Comparison of ENCODE assay signal across 8 cellular contexts in genomic region chr19:29878973-29879654, GRCh38.
A peak's percentile ranks its signal among the peaks of the same experiment; 100 is the strongest.
DNase-seq lines count a peak whose midpoint lies in the region; ATAC-seq and TF ChIP-seq lines count a peak whose summit lies in the region.

No MANE protein-coding gene starts in this region.

- BruUV-seq in PC-9 (replicated peaks; lab: Mats Ljungman, UMichigan) = no TSS peak

- intact Hi-C loops in PC-9 (cut with micrococcal nuclease; ENCODE audit: unreplicated experiment) = loop anchor here (5.0 kb wide), 1 partner anchor 773 kb away; no protein-coding TSS in a partner anchor
- intact Hi-C loops in left lung (cut with DNase I) = loop anchor here in 1 of 2 donors (10.0 kb wide), 1 partner anchor 114 kb away; no protein-coding TSS in a partner anchor
- intact Hi-C loops in CD8-positive, alpha-beta T cell (cut with DNase I, micrococcal nuclease) = loop anchor here in 1 of 2 experiments (10.0 kb wide), 1 partner anchor 274 kb away; the partner anchor contains the start of gene POP4

- no peaks in the 10 kb centered on the region for H3K79me2 ChIP-seq in GM23338 (replicated peaks; ENCODE audit: insufficient read depth)
- H3K79me2 ChIP-seq in PC-9 (ENCODE audit: low read depth) = no peaks in the 10 kb centered on the region

- H3K36me3 ChIP-seq in GM23338 (ENCODE audit: insufficient read depth) (no peaks in the 10 kb centered on the region), PC-9 (ENCODE audit: low read depth) (no peaks in the 10 kb centered on the region), left lung (no peaks in the 10 kb centered on the region)
- no peaks in the 10 kb centered on the region for H3K36me3 ChIP-seq in CD8-positive, alpha-beta T cell (ENCODE audit: insufficient read depth, low read length)

- CTCF ChIA-PET in PC-9 (lab: Charles Lee) = no interaction called here
- CTCF ChIA-PET in CD8-positive, alpha-beta T cell (lab: Charles Lee) = interaction anchor here (0.7 to 9.3 kb wide), 5 partner anchors 104 to 185 kb away, joined by 3 to 191 read pairs (median 8); no protein-coding TSS in a partner anchor

- H3K36me3 Mint-ChIP-seq in GM23338 (ENCODE audit: low read depth) = no peaks in the 10 kb centered on the region; the same call in 2 of the 3 replicates
- H3K36me3 Mint-ChIP-seq in CD8-positive, alpha-beta T cell = no peaks in the 10 kb centered on the region

- H3K9me3 Mint-ChIP-seq in GM23338 = no peaks in the 10 kb centered on the region
- no peaks in the 10 kb centered on the region for H3K9me3 Mint-ChIP-seq in CD8-positive, alpha-beta T cell

- H3K4me3 Mint-ChIP-seq in GM23338 = no peak overlapping the region
- no peak overlapping the region for H3K4me3 Mint-ChIP-seq in CD8-positive, alpha-beta T cell

- POLR2A ChIA-PET in PC-9 (lab: Charles Lee; ENCODE audit: unreplicated experiment) = interaction anchor here (0.5 kb wide), 1 partner anchor 34 kb away, joined by 6 read pairs; no protein-coding TSS in a partner anchor
- POLR2A ChIA-PET in CD8-positive, alpha-beta T cell (lab: Charles Lee) = interaction anchor here (0.7 to 1.2 kb wide), 2 partner anchors 163 to 434 kb away, joined by 4 read pairs; no protein-coding TSS in a partner anchor

- peaks cover 7% of the 10 kb centered on the region for H3K27me3 Mint-ChIP-seq in GM23338 (ENCODE audit: insufficient read depth, low read depth, poor library complexity)
- peaks cover 21% of the 10 kb centered on the region for H3K27me3 Mint-ChIP-seq in CD8-positive, alpha-beta T cell (ENCODE audit: low read depth)

- peaks cover 4% of the 10 kb centered on the region; the same call in 2 of the 3 replicates for H3K4me1 Mint-ChIP-seq in GM23338
- no peaks in the 10 kb centered on the region for H3K4me1 Mint-ChIP-seq in CD8-positive, alpha-beta T cell (ENCODE audit: low read depth)

- H4K20me1 ChIP-seq in GM23338 (replicated peaks; ENCODE audit: insufficient read depth) = no peaks in the 10 kb centered on the region
- no peaks in the 10 kb centered on the region for H4K20me1 ChIP-seq in PC-9 (ENCODE audit: insufficient read depth)

- no peak overlapping the region for H3K4me3 ChIP-seq in GM23338
- H3K4me3 ChIP-seq in PC-9 = no peak overlapping the region
- H3K4me3 ChIP-seq in left lung = no peak overlapping the region
- no peak overlapping the region for H3K4me3 ChIP-seq in CD8-positive, alpha-beta T cell (ENCODE audit: low read depth, low read length)

- H3K9me3 ChIP-seq in PC-9 (ENCODE audit: insufficient read depth, low read depth) (no peaks in the 10 kb centered on the region), left lung (no peaks in the 10 kb centered on the region)
- no peaks in the 10 kb centered on the region for H3K9me3 ChIP-seq in CD8-positive, alpha-beta T cell (ENCODE audit: low read length)

- H3K27ac Mint-ChIP-seq in GM23338 = no peak overlapping the region
- no peak overlapping the region for H3K27ac Mint-ChIP-seq in CD8-positive, alpha-beta T cell

- no peaks in the 10 kb centered on the region; the same call in 1 of the 2 replicates for H3K4me1 ChIP-seq in GM23338 (ENCODE audit: insufficient read depth)
- 0 out of 2 replicates have a peak, but pooled peaks cover 6% of the 10 kb centered on the region for H3K4me1 ChIP-seq in PC-9 (replicated peaks; ENCODE audit: insufficient read depth)
- H3K4me1 ChIP-seq in foreskin keratinocyte = no peaks in the 10 kb centered on the region
- no peaks in the 10 kb centered on the region for H3K4me1 ChIP-seq in left lung
- no peaks in the 10 kb centered on the region for H3K4me1 ChIP-seq in CD8-positive, alpha-beta T cell (ENCODE audit: insufficient read depth, low read length)

- DNase-seq in GM23338 (ENCODE audit: low spot score) = peak; percentile 50
- peak; percentile 20 to 80 for DNase-seq in PC-9
- peak; percentile 13 to 20 for DNase-seq in foreskin keratinocyte
- DNase-seq in left lung = no peak
- DNase-seq in NOMO-1 (lab: John Stamatoyannopoulos, UW; ENCODE audit: unreplicated experiment in 2 of 2) = no peak
- DNase-seq in CD8-positive, alpha-beta T cell = no peak
- no peak for DNase-seq in HuH-7.5 (ENCODE audit: low spot score)

- H3F3A ChIP-seq in GM23338 (replicated peaks; ENCODE audit: low read depth) = no peaks in the 10 kb centered on the region
- H3F3A ChIP-seq in PC-9 (ENCODE audit: insufficient read depth, low read depth) = no peaks in the 10 kb centered on the region

- no peaks in the 10 kb centered on the region for H3K27me3 ChIP-seq in GM23338 (ENCODE audit: insufficient read depth)
- H3K27me3 ChIP-seq in PC-9 (ENCODE audit: insufficient read depth, low read depth) = peaks cover 20% of the 10 kb centered on the region
- peaks cover 7% of the 10 kb centered on the region for H3K27me3 ChIP-seq in foreskin keratinocyte
- H3K27me3 ChIP-seq in left lung = peaks cover 0 to 72% of the 10 kb centered on the region in 2 donors
- no peaks in the 10 kb centered on the region for H3K27me3 ChIP-seq in CD8-positive, alpha-beta T cell (ENCODE audit: insufficient read depth, low read length)

- H3K9me2 ChIP-seq in GM23338 (ENCODE audit: insufficient read depth) (no peaks in the 10 kb centered on the region), PC-9 (ENCODE audit: insufficient read depth) (no peaks in the 10 kb centered on the region)

- no peak overlapping the region for H3K4me2 ChIP-seq in GM23338
- peak overlapping the region; percentile 42 for H3K4me2 ChIP-seq in PC-9

- H3K27ac ChIP-seq in 22Rv1 = no peak overlapping the region
- no peak overlapping the region for H3K27ac ChIP-seq in GM23338 (ENCODE audit: low read depth)
- no peak overlapping the region for H3K27ac ChIP-seq in PC-9
- H3K27ac ChIP-seq in foreskin keratinocyte = no peak overlapping the region
- H3K27ac ChIP-seq in left lung = no peak overlapping the region
- no peak overlapping the region for H3K27ac ChIP-seq in CD8-positive, alpha-beta T cell (ENCODE audit: low read depth, low read length)

- ATAC-seq in GM23338 (peak; percentile 71), foreskin keratinocyte (peak; percentile 53), left lung (no peak)
- ATAC-seq in CD8-positive, alpha-beta T cell = no peak

- peak; percentile 21 for TF ChIP-seq CTCF in 22Rv1 (IDR thresholded peaks at IDR 0.05)
- TF ChIP-seq CTCF in GM23338 (conservative IDR thresholded peaks at IDR 0.05; ENCODE audit: low read depth in 2 of 2) = no peak
- no peak for TF ChIP-seq CTCF in PC-9 (conservative IDR thresholded peaks at IDR 0.05)
- no peak for TF ChIP-seq CTCF in foreskin keratinocyte (conservative IDR thresholded peaks at IDR 0.05)
- TF ChIP-seq CTCF in left lung (IDR thresholded peaks at IDR 0.05) = no peak
- TF ChIP-seq CTCF in CD8-positive, alpha-beta T cell (IDR thresholded peaks at IDR 0.05) = no peak

- H2AFZ ChIP-seq in GM23338 = no peak overlapping the region
- H2AFZ ChIP-seq in PC-9 = no peak overlapping the region

TF ChIP-seq in GM23338, 12 proteins besides CTCF, POLR2A, EP300 and RAD21:
- TF ChIP-seq ZNF331 (CRISPR knock-in tag; IDR thresholded peaks at IDR 0.05; ENCODE audit: low read depth) (no peak), EZH2 (IDR thresholded peaks at IDR 0.05; ENCODE audit: low read depth, unreplicated experiment) (no peak), STAT1 (IDR thresholded peaks at IDR 0.05; ENCODE audit: unreplicated experiment) (no peak), ZNF114 (CRISPR knock-in tag; IDR thresholded peaks at IDR 0.05) (no peak), POLR2AphosphoS5 (IDR thresholded peaks at IDR 0.05; ENCODE audit: low read depth) (no peak), EZH2phosphoT487 (IDR thresholded peaks at IDR 0.05; ENCODE audit: unreplicated experiment) (no peak), NANOG (IDR thresholded peaks at IDR 0.05; ENCODE audit: borderline replicate concordance) (no peak), CREB1 (CRISPR knock-in tag; IDR thresholded peaks at IDR 0.05; ENCODE audit: low read depth) (no peak), REST (IDR thresholded peaks at IDR 0.05; ENCODE audit: unreplicated experiment) (no peak)
- TF ChIP-seq, protein P1, sequence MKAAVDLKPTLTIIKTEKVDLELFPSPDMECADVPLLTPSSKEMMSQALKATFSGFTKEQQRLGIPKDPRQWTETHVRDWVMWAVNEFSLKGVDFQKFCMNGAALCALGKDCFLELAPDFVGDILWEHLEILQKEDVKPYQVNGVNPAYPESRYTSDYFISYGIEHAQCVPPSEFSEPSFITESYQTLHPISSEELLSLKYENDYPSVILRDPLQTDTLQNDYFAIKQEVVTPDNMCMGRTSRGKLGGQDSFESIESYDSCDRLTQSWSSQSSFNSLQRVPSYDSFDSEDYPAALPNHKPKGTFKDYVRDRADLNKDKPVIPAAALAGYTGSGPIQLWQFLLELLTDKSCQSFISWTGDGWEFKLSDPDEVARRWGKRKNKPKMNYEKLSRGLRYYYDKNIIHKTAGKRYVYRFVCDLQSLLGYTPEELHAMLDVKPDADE (IDR thresholded peaks at IDR 0.05) = no peak

Comparison
In these comparisons a context has a peak if more than half of its experiments do, and no peak if none do; other contexts are left out.
1. ATAC-seq: peak in GM23338 (single experiment) and foreskin keratinocyte (single experiment); none in left lung (single experiment) and CD8-positive, alpha-beta T cell (single experiment).
2. DNase-seq: peak in GM23338 (single experiment), PC-9 (2 of 2) and foreskin keratinocyte (2 of 2); none in left lung (0 of 2), NOMO-1 (0 of 2), CD8-positive, alpha-beta T cell (0 of 7) and HuH-7.5 (single experiment).